ENCODE assay signal across 9 cellular contexts in the genomic region with DNA sequence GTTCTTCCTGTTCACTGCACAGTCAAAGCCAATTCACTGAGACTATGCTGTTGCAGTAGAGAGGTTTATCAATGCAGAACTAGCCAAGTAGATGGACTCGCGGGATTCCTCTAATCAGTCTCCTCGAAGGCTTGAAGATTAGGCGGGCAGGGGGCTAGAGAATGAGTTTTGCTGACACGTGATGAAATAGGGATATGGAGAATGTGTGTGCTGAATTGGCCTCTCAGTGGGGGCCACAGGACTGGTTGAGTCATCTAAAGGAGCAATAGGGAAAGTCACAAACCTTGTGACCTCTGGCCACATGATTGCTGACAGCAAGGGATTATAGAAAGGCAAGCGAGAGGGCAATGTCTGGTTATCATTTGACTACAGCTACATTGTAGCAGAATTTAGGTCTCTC. TPM values are rescaled to one million over a fixed set of nuclear protein-coding genes. Genes with fewer than 3 reads are reported as not detected.
"Had no signal": no experiment of that assay in that cellular context is flagged by ENCODE, and none has a peak within 500 bp of the region (broad histone marks: within the 10 kb centered on the region; RNA-seq: fewer than 3 reads in every experiment).

No MANE protein-coding gene starts in this region.

- H3K36me3 ChIP-seq: HAP-1 had no signal

- H3K4me3 ChIP-seq: HAP-1 had no signal

- DNase-seq: GOT3, H7, HFFc6, KG1 had no signal

- H3K9me3 ChIP-seq: HAP-1 had no signal

- H3K27ac ChIP-seq: HL-60 had no signal

- ATAC-seq: HCT116 had no signal

- H3K4me1 ChIP-seq: HAP-1 had no signal

RNA-seq across cellular contexts. Expression of gene MIPOL1, which starts 12.7 kb away (rescaled TPM):
- polyA plus RNA-seq: IgD-negative memory B cell had no signal

RNA-seq across cellular contexts. Expression of gene SLC25A21, which starts 38.0 kb away (rescaled TPM):
- total RNA-seq: H4 had no signal
- polyA plus RNA-seq: IgD-negative memory B cell had no signal
